Comparison of ENCODE assay signal across 1 cellular context in genomic region chr17:47840742-47841487, GRCh38.
TF ChIP-seq lines count a peak whose summit lies in the region.

TSS of gene SCRN2 (minus strand) at chr17:47841273. CDS start at chr17:47840843, 430 bp downstream.

TF ChIP-seq in K562, 482 proteins besides CTCF, POLR2A, EP300 and RAD21 (continued from another document and continues in another):
- no peak for TF ChIP-seq ZNF444 (CRISPR knock-in tag; IDR thresholded peaks at IDR 0.05)
- peak; percentile 51; the same call in 1 of the 2 replicates for TF ChIP-seq VEZF1 (CRISPR knock-in tag; IDR thresholded peaks at IDR 0.05)
- TF ChIP-seq ZC3H11A (IDR thresholded peaks at IDR 0.05; ENCODE audit: low read depth, low read length), result no peak
- peak; percentile 40 for TF ChIP-seq HNRNPLL (IDR thresholded peaks at IDR 0.05; ENCODE audit: low read depth, low read length, poor library complexity, severe bottlenecking)
- TF ChIP-seq ARHGAP35 (IDR thresholded peaks at IDR 0.05; ENCODE audit: partially characterized antibody), result no peak
- TF ChIP-seq YY1 (IDR thresholded peaks at IDR 0.05; ENCODE audit: borderline replicate concordance in 1 of 3, control insufficient read depth in 1 of 3, extremely low read depth in 1 of 3, insufficient read depth in 3 of 3, insufficient read length in 1 of 3, insufficient replicate concordance in 2 of 3, low read depth in 1 of 3, low read length in 2 of 3), result peak in 2 of 3 experiments; percentile 50 to 64
- TF ChIP-seq ETV1 (tag; conservative IDR thresholded peaks at IDR 0.05; ENCODE audit: low read depth), result no peak
- no peak for TF ChIP-seq ZBTB26 (CRISPR knock-in tag; IDR thresholded peaks at IDR 0.05)
- TF ChIP-seq SOX6 (IDR thresholded peaks at IDR 0.05), result no peak
- no peak for TF ChIP-seq RBM39 (optimal IDR thresholded peaks at IDR 0.05; ENCODE audit: low read depth, low read length)
- TF ChIP-seq CREB1 (IDR thresholded peaks at IDR 0.05), result no peak
- 0 out of 2 replicates have a peak, but pooled peaks have one; percentile 29 for TF ChIP-seq CREB1 (CRISPR knock-in tag; IDR thresholded peaks at IDR 0.05)
- TF ChIP-seq STAG1 (CRISPR knock-in tag; IDR thresholded peaks at IDR 0.05; ENCODE audit: borderline replicate concordance), result peak; percentile 98
- peak; percentile 77 for TF ChIP-seq RB1 (IDR thresholded peaks at IDR 0.05; ENCODE audit: low read depth)
- TF ChIP-seq ATF7 (IDR thresholded peaks at IDR 0.05), result peak; percentile 48; the same call in 1 of the 2 replicates
- TF ChIP-seq ZNF3 (CRISPR knock-in tag; IDR thresholded peaks at IDR 0.05), result no peak
- no peak for TF ChIP-seq NEUROD1 (IDR thresholded peaks at IDR 0.05; ENCODE audit: borderline replicate concordance, low read depth, low read length, partially characterized antibody)
- TF ChIP-seq, protein P1, sequence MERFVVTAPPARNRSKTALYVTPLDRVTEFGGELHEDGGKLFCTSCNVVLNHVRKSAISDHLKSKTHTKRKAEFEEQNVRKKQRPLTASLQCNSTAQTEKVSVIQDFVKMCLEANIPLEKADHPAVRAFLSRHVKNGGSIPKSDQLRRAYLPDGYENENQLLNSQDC (CRISPR knock-in tag; IDR thresholded peaks at IDR 0.05), result no peak
- TF ChIP-seq TCFL5 (CRISPR knock-in tag; conservative IDR thresholded peaks at IDR 0.05), result no peak
- 0 out of 2 replicates have a peak, but pooled peaks have one; percentile 85 for TF ChIP-seq CBFB (CRISPR knock-in tag; IDR thresholded peaks at IDR 0.05)
- TF ChIP-seq ZSCAN29 (IDR thresholded peaks at IDR 0.05), result no peak
- TF ChIP-seq, protein P2, sequence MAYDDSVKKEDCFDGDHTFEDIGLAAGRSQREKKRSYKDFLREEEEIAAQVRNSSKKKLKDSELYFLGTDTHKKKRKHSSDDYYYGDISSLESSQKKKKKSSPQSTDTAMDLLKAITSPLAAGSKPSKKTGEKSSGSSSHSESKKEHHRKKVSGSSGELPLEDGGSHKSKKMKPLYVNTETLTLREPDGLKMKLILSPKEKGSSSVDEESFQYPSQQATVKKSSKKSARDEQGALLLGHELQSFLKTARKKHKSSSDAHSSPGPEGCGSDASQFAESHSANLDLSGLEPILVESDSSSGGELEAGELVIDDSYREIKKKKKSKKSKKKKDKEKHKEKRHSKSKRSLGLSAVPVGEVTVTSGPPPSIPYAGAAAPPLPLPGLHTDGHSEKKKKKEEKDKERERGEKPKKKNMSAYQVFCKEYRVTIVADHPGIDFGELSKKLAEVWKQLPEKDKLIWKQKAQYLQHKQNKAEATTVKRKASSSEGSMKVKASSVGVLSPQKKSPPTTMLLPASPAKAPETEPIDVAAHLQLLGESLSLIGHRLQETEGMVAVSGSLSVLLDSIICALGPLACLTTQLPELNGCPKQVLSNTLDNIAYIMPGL (CRISPR knock-in tag; IDR thresholded peaks at IDR 0.05), result no peak
- TF ChIP-seq CBX5 (IDR thresholded peaks at IDR 0.05; ENCODE audit: borderline replicate concordance, low read depth), result no peak
- TF ChIP-seq ZNF785 (CRISPR knock-in tag; IDR thresholded peaks at IDR 0.05), result no peak
- TF ChIP-seq POLR2B (IDR thresholded peaks at IDR 0.05; ENCODE audit: low read depth, partially characterized antibody), result peak; percentile 68
- no peak for TF ChIP-seq HOXB6 (CRISPR knock-in tag; IDR thresholded peaks at IDR 0.05; ENCODE audit: borderline replicate concordance)
- TF ChIP-seq PCBP2 (IDR thresholded peaks at IDR 0.05; ENCODE audit: low read depth, low read length, poor library complexity, severe bottlenecking), result no peak
- no peak for TF ChIP-seq FOXP4 (CRISPR knock-in tag; IDR thresholded peaks at IDR 0.05; ENCODE audit: borderline replicate concordance)
- TF ChIP-seq ILF3 (IDR thresholded peaks at IDR 0.05; ENCODE audit: borderline replicate concordance), result no peak
- no peak for TF ChIP-seq PURB (CRISPR knock-in tag; IDR thresholded peaks at IDR 0.05; ENCODE audit: low read depth)
- TF ChIP-seq RERE (CRISPR knock-in tag; IDR thresholded peaks at IDR 0.05; ENCODE audit: borderline replicate concordance), result no peak
- no peak for TF ChIP-seq ETS1 (conservative IDR thresholded peaks at IDR 0.05; ENCODE audit: control insufficient read depth, low read depth, low read length)
- TF ChIP-seq SMC3 (conservative IDR thresholded peaks at IDR 0.05; ENCODE audit: insufficient read depth, low read depth, low read length), result peak; percentile 99
- TF ChIP-seq THAP12 (CRISPR knock-in tag; IDR thresholded peaks at IDR 0.05), result 0 out of 2 replicates have a peak, but pooled peaks have one; percentile 8
- TF ChIP-seq HIVEP1 (CRISPR knock-in tag; IDR thresholded peaks at IDR 0.05), result no peak
- TF ChIP-seq MEIS2 (IDR thresholded peaks at IDR 0.05; ENCODE audit: partially characterized antibody), result no peak
- no peak for TF ChIP-seq KAT8 (IDR thresholded peaks at IDR 0.05; ENCODE audit: low read depth)
- TF ChIP-seq CTBP1 (IDR thresholded peaks at IDR 0.05; ENCODE audit: borderline replicate concordance), result peak; percentile 65; the same call in 1 of the 2 replicates
- no peak for TF ChIP-seq FOSL1 (tag; conservative IDR thresholded peaks at IDR 0.05)
- no peak for TF ChIP-seq BCOR (IDR thresholded peaks at IDR 0.05)
- peak; percentile 31 for TF ChIP-seq PHF20 (IDR thresholded peaks at IDR 0.05; ENCODE audit: partially characterized antibody)
- TF ChIP-seq, protein P3, sequence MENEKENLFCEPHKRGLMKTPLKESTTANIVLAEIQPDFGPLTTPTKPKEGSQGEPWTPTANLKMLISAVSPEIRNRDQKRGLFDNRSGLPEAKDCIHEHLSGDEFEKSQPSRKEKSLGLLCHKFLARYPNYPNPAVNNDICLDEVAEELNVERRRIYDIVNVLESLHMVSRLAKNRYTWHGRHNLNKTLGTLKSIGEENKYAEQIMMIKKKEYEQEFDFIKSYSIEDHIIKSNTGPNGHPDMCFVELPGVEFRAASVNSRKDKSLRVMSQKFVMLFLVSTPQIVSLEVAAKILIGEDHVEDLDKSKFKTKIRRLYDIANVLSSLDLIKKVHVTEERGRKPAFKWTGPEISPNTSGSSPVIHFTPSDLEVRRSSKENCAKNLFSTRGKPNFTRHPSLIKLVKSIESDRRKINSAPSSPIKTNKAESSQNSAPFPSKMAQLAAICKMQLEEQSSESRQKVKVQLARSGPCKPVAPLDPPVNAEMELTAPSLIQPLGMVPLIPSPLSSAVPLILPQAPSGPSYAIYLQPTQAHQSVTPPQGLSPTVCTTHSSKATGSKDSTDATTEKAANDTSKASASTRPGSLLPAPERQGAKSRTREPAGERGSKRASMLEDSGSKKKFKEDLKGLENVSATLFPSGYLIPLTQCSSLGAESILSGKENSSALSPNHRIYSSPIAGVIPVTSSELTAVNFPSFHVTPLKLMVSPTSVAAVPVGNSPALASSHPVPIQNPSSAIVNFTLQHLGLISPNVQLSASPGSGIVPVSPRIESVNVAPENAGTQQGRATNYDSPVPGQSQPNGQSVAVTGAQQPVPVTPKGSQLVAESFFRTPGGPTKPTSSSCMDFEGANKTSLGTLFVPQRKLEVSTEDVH (IDR thresholded peaks at IDR 0.05; ENCODE audit: low read depth, partially characterized antibody), result no peak
- no peak; the same call in 1 of the 2 replicates for TF ChIP-seq HLTF (IDR thresholded peaks at IDR 0.05)
- peak; percentile 74 to 87; a peak in 3 of 4 replicates for TF ChIP-seq MAZ (CRISPR knock-in tag; conservative IDR thresholded peaks at IDR 0.05 in 1 of 2, IDR thresholded peaks at IDR 0.05 in 1 of 2)
